9 cellular contexts compared by ENCODE assay signal in the genomic region with DNA sequence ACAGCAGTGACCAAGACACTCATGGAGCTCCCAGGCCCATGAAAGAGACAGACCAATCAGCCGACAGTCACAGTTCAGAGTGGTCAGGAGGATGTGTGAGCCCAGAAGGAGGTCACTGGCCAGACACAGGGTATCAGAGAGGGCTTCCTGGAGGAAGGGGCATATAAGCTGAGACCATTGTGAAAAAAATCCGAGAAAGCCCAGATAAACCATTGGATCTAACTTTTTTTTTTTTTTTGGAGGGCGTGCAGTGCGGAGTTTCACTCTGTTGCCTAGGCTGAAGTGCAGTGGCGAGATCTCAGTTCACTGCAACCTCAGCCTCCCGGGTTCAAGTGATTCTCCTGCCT. TPM values are rescaled to one million over a fixed set of nuclear protein-coding genes. Genes with fewer than 3 reads are reported as not detected.
DNase-seq lines count a peak whose midpoint lies in the region; ATAC-seq and TF ChIP-seq lines count a peak whose summit lies in the region.
"Had no signal": no experiment of that assay in that cellular context is flagged by ENCODE, and none has a peak within 500 bp of the region (broad histone marks: within the 10 kb centered on the region; RNA-seq: fewer than 3 reads in every experiment).

No MANE protein-coding gene starts in this region.

- H4K20me1 ChIP-seq in IMR-90 (ENCODE audit: insufficient read depth, low read length), result peaks cover 16% of the 10 kb centered on the region; the same call in 1 of the 2 replicates

- H3K18ac ChIP-seq in IMR-90 (ENCODE audit: low read depth, low read length), result no peak overlapping the region

- peaks cover 77% of the 10 kb centered on the region for H3K4me1 Mint-ChIP-seq in stimulated activated effector memory CD8-positive, alpha-beta T cell treated with anti-CD3 and anti-CD28 coated beads, Interleukin-12 subunit alpha, Interleukin-12 subunit beta, amount 100 ng/mL, for 72 hours

- no peak overlapping the region for H3K9ac ChIP-seq in IMR-90 (ENCODE audit: low read depth, low read length)
- H3K9ac ChIP-seq in liver (ENCODE audit: low read depth in 1 of 2, low read length in 2 of 2), result no peak overlapping the region

- POLR2A ChIA-PET in IMR-90 (lab: Charles Lee; ENCODE audit: unreplicated experiment), result no interaction called here
- POLR2A ChIA-PET in GM10248 (lab: Yijun Ruan, JAX), result no interaction called here

- H2BK5ac ChIP-seq in IMR-90 (ENCODE audit: low read depth, low read length, poor library complexity, severe bottlenecking), result no peak overlapping the region

- no peak overlapping the region for H2BK20ac ChIP-seq in IMR-90 (ENCODE audit: low read depth, low read length)

- no peak overlapping the region for H2AK9ac ChIP-seq in IMR-90 (replicated peaks; ENCODE audit: low read depth, low read length, poor library complexity)

- WGBS in IMR-90 (ENCODE audit: extremely low coverage in 2 of 2, insufficient read length in 1 of 2), 2 experiments, result 96% methylated on average over 3 of the region's 6 CpGs; no CpG with 5 or more reads in 1 of the 2 experiments
- 80% methylated on average over 6 of the region's 6 CpGs for WGBS in liver

- H2BK120ac ChIP-seq in IMR-90 (ENCODE audit: low read depth, low read length), result no peak overlapping the region

- DNase-seq in IMR-90 (no peak), caudate nucleus (lab: John Stamatoyannopoulos, UW) (no peak), putamen (ENCODE audit: low spot score) (no peak), GM10248 (ENCODE audit: extremely low spot score) (no peak), Ammon's horn (ENCODE audit: low spot score) (no peak), pons (ENCODE audit: low spot score) (no peak)
- no peak for DNase-seq in stimulated activated effector memory CD8-positive, alpha-beta T cell treated with anti-CD3 and anti-CD28 coated beads, Interleukin-12 subunit alpha, Interleukin-12 subunit beta, amount 100 ng/mL, for 72 hours (ENCODE audit: low spot score in 2 of 2)
- DNase-seq: naive B cell had no signal

- H3K27ac Mint-ChIP-seq in stimulated activated effector memory CD8-positive, alpha-beta T cell treated with anti-CD3 and anti-CD28 coated beads, Interleukin-12 subunit alpha, Interleukin-12 subunit beta, amount 100 ng/mL, for 72 hours, result peak overlapping the region; percentile 68

- no peak for TF ChIP-seq RAD21 in IMR-90 (IDR thresholded peaks at IDR 0.05; ENCODE audit: low read length)
- no peak for TF ChIP-seq RAD21 in liver (IDR thresholded peaks at IDR 0.05)

- no peak overlapping the region; the same call in 1 of the 2 replicates for H3K4ac ChIP-seq in IMR-90 (ENCODE audit: low read depth, low read length)

- H3K14ac ChIP-seq in IMR-90 (replicated peaks; ENCODE audit: low read depth, low read length), result no peak overlapping the region

- dilution Hi-C loops in IMR-90 (cut with HindIII; ENCODE audit: low sequenced_read_pairs, unreplicated experiment), result no loop called here

- H3K36me3 ChIP-seq in IMR-90 (ENCODE audit: control insufficient read depth, insufficient read depth, low read length) (peaks cover 24% of the 10 kb centered on the region), liver (ENCODE audit: control insufficient read depth in 4 of 4, insufficient read depth in 3 of 4, low read depth in 1 of 4, low read length in 3 of 4) (peaks cover 3 to 15% (median 10%) of the 10 kb centered on the region in 4 donors)

- no peak overlapping the region for H3K27ac ChIP-seq in IMR-90 (ENCODE audit: insufficient read depth, low read length)
- peak overlapping the region; percentile 77 for H3K27ac ChIP-seq in caudate nucleus (ENCODE audit: low read depth, low read length)
- peak overlapping the region; percentile 53 to 64 for H3K27ac ChIP-seq in liver (ENCODE audit: low read depth in 1 of 2, low read length in 2 of 2)

- H3K4me1 ChIP-seq in IMR-90 (ENCODE audit: control insufficient read depth, insufficient read depth, low read length) (peaks cover 9% of the 10 kb centered on the region), liver (ENCODE audit: control insufficient read depth in 4 of 4, insufficient read depth in 4 of 4, low read length in 3 of 4) (peaks cover 2 to 38% (median 26%) of the 10 kb centered on the region in 4 donors)

- no TSS peak for BruUV-seq in IMR-90 (replicated peaks; lab: Mats Ljungman, UMichigan)

- in situ Hi-C loops in IMR-90 (cut with MboI; ENCODE audit: low sequenced_read_pairs), result no loop called here

- no peak overlapping the region for H2AFZ ChIP-seq in IMR-90 (replicated peaks; ENCODE audit: low read length, poor library complexity)

- H3K4me3 ChIP-seq in IMR-90 (ENCODE audit: insufficient read depth, low read depth, low read length) (no peak overlapping the region), liver (ENCODE audit: low read depth in 1 of 3, low read length in 3 of 3) (no peak overlapping the region)

- CTCF ChIA-PET in IMR-90 (lab: Yijun Ruan, JAX) (interaction anchor here (0.5 kb wide), 1 partner anchor 23 kb away, joined by 5 read pairs; no protein-coding TSS in a partner anchor), GM10248 (lab: Yijun Ruan, JAX) (interaction anchor here (1.5 to 1.6 kb wide), 2 partner anchors 13 to 27 kb away, joined by 3 to 4 read pairs; no protein-coding TSS in a partner anchor)

- 0 out of 2 replicates have a peak overlapping the region, but pooled peaks have one; percentile 4 for H3K23ac ChIP-seq in IMR-90 (ENCODE audit: low read depth, low read length)

- peaks cover 20% of the 10 kb centered on the region; the same call in 1 of the 2 replicates for H3K9me1 ChIP-seq in IMR-90 (ENCODE audit: insufficient read depth, low read length)

- peak overlapping the region; percentile 83 for H3K4me3 Mint-ChIP-seq in stimulated activated effector memory CD8-positive, alpha-beta T cell treated with anti-CD3 and anti-CD28 coated beads, Interleukin-12 subunit alpha, Interleukin-12 subunit beta, amount 100 ng/mL, for 72 hours

- no peak overlapping the region for H4K8ac ChIP-seq in IMR-90 (ENCODE audit: low read depth in 2 of 2, low read length in 2 of 2)

- H3K56ac ChIP-seq in IMR-90 (ENCODE audit: extremely low read depth, insufficient read depth, low read length), result no peak overlapping the region

- H3K9me3 ChIP-seq in IMR-90 (ENCODE audit: control insufficient read depth, insufficient read depth, low read length) (no peaks in the 10 kb centered on the region), liver (ENCODE audit: control insufficient read depth in 4 of 4, low read length in 3 of 4) (no peaks in the 10 kb centered on the region)

- no peak overlapping the region for H4K91ac ChIP-seq in IMR-90 (ENCODE audit: insufficient read depth, low read depth, low read length)

- TF ChIP-seq POLR2A in IMR-90 (IDR thresholded peaks at IDR 0.05; ENCODE audit: low read depth, low read length), result no peak

- H3K79me1 ChIP-seq in IMR-90 (ENCODE audit: low read depth in 1 of 2, low read length in 2 of 2), result peaks cover 24 to 78% of the 10 kb centered on the region in 2 experiments

- H4K5ac ChIP-seq in IMR-90 (ENCODE audit: low read depth, low read length), result no peak overlapping the region

- H3K36me3 Mint-ChIP-seq in stimulated activated effector memory CD8-positive, alpha-beta T cell treated with anti-CD3 and anti-CD28 coated beads, Interleukin-12 subunit alpha, Interleukin-12 subunit beta, amount 100 ng/mL, for 72 hours, result peaks cover 56% of the 10 kb centered on the region

- no peak overlapping the region for H2BK15ac ChIP-seq in IMR-90 (ENCODE audit: low read depth, low read length)

- H2AK5ac ChIP-seq in IMR-90 (ENCODE audit: low read depth, low read length), result peak overlapping the region; percentile 7; the same call in 1 of the 2 replicates

- intact Hi-C loops in IMR-90 (cut with micrococcal nuclease), result no loop called here

- H3K27me3 ChIP-seq in IMR-90 (ENCODE audit: control insufficient read depth, insufficient read depth, low read length) (no peaks in the 10 kb centered on the region), liver (ENCODE audit: control insufficient read depth in 4 of 4, insufficient read depth in 4 of 4, low read length in 3 of 4) (no peaks in the 10 kb centered on the region)

- no peaks in the 10 kb centered on the region for H3K9me3 Mint-ChIP-seq in stimulated activated effector memory CD8-positive, alpha-beta T cell treated with anti-CD3 and anti-CD28 coated beads, Interleukin-12 subunit alpha, Interleukin-12 subunit beta, amount 100 ng/mL, for 72 hours
- H3K9me3 Mint-ChIP-seq: naive B cell had no signal

- ATAC-seq in IMR-90 (ENCODE audit: low read depth), result no peak
- no peak for ATAC-seq in stimulated activated effector memory CD8-positive, alpha-beta T cell treated with anti-CD3 and anti-CD28 coated beads, Interleukin-12 subunit alpha, Interleukin-12 subunit beta, amount 100 ng/mL, for 72 hours

- no peak overlapping the region for H3K4me2 ChIP-seq in IMR-90 (ENCODE audit: low read depth, low read length)

- TF ChIP-seq CTCF in IMR-90 (conservative IDR thresholded peaks at IDR 0.05; ENCODE audit: low read depth, low read length) (no peak), liver (IDR thresholded peaks at IDR 0.05; ENCODE audit: low read depth, low read length, missing input control) (no peak), GM10248 (IDR thresholded peaks at IDR 0.05; ENCODE audit: control extremely low read depth, extremely low read depth, low read depth, missing control alignments) (no peak)

RNA-seq across cellular contexts. Expression of a gene that starts 4.2 kb away (rescaled TPM):
- total RNA-seq in IMR-90 (2012; rRNA removed) (7.7 and 8.6 TPM in 2 replicates), liver (10 to 100 TPM in 1 of 2 donors, 1 to 10 TPM in 1; 5.1 to 12.5 TPM)
- polyA plus RNA-seq in IMR-90 (2012; rRNA removed) (8.6 and 9.4 TPM in 2 replicates), liver (10 to 100 TPM in 1 of 2 donors, 1 to 10 TPM in 1; 4.2 to 10.2 TPM)
- polyA plus RNA-seq in IMR-90 (2012; cell fraction: cytosol; rRNA removed), result 6.5 and 8.3 TPM in 2 replicates
- polyA plus RNA-seq in IMR-90 (2012; cell fraction: nucleus; rRNA removed; ENCODE audit: low replicate concordance), result 6.8 and 11.6 TPM in 2 replicates

RNA-seq across cellular contexts. Expression of a gene that starts 4.4 kb away (rescaled TPM):
- total RNA-seq in IMR-90 (2012; rRNA removed) (14.2 and 14.9 TPM in 2 replicates), liver (10 to 100 TPM; 15.2 to 24.7 TPM)
- polyA plus RNA-seq in IMR-90 (2012; rRNA removed) (23.2 and 23.5 TPM in 2 replicates), liver (10 to 100 TPM in 1 of 2 donors, 1 to 10 TPM in 1; 6.4 to 30.6 TPM)
- 12.9 and 22.5 TPM in 2 replicates for polyA plus RNA-seq in IMR-90 (2012; cell fraction: cytosol; rRNA removed)
- 64.0 and 115 TPM in 2 replicates for polyA plus RNA-seq in IMR-90 (2012; cell fraction: nucleus; rRNA removed; ENCODE audit: low replicate concordance)

RNA-seq across cellular contexts. Expression of a gene that starts 29.2 kb away (rescaled TPM):
- total RNA-seq in IMR-90 (2012; rRNA removed) (0.28 and 0.54 TPM in 2 replicates), liver (1 to 10 TPM in 1 of 2 donors, under 1 TPM in 1; 0.93 to 1.8 TPM)
- polyA plus RNA-seq in IMR-90 (2012; rRNA removed) (4.9 and 5.4 TPM in 2 replicates), liver (1 to 10 TPM; 4.2 to 7.7 TPM)
- 4.2 and 5.8 TPM in 2 replicates for polyA plus RNA-seq in IMR-90 (2012; cell fraction: cytosol; rRNA removed)
- 6.8 and 12.2 TPM in 2 replicates for polyA plus RNA-seq in IMR-90 (2012; cell fraction: nucleus; rRNA removed; ENCODE audit: low replicate concordance)

RNA-seq across cellular contexts. Expression of a gene that starts 29.9 kb away (rescaled TPM):
- 28.3 and 30.3 TPM in 2 replicates for total RNA-seq in IMR-90 (2012; rRNA removed)
- polyA plus RNA-seq in IMR-90 (2012; rRNA removed), result 81.3 and 158 TPM in 2 replicates
- 89.7 and 101 TPM in 2 replicates for polyA plus RNA-seq in IMR-90 (2012; cell fraction: cytosol; rRNA removed)
- 76.5 and 101 TPM in 2 replicates for polyA plus RNA-seq in IMR-90 (2012; cell fraction: nucleus; rRNA removed; ENCODE audit: low replicate concordance)
- total RNA-seq in liver, result 10 to 100 TPM; 11.8 to 27.1 TPM
- 10 to 100 TPM; 12.4 to 21.6 TPM for polyA plus RNA-seq in liver

RNA-seq across cellular contexts. Expression of a gene that starts 30.7 kb away (rescaled TPM):
- total RNA-seq in IMR-90 (2012; rRNA removed), result 6.3 and 6.9 TPM in 2 replicates
- 29.0 and 29.8 TPM in 2 replicates for polyA plus RNA-seq in IMR-90 (2012; rRNA removed)
- polyA plus RNA-seq in IMR-90 (2012; cell fraction: cytosol; rRNA removed), result 45.8 and 88.1 TPM in 2 replicates
- 107 and 168 TPM in 2 replicates for polyA plus RNA-seq in IMR-90 (2012; cell fraction: nucleus; rRNA removed; ENCODE audit: low replicate concordance)
- total RNA-seq in liver, result 1 to 10 TPM; 1.4 to 3.9 TPM
- polyA plus RNA-seq in liver, result 1 to 10 TPM; 1.1 to 4.6 TPM
